ENCODE assay signal across 28 cellular contexts in the genomic region with DNA sequence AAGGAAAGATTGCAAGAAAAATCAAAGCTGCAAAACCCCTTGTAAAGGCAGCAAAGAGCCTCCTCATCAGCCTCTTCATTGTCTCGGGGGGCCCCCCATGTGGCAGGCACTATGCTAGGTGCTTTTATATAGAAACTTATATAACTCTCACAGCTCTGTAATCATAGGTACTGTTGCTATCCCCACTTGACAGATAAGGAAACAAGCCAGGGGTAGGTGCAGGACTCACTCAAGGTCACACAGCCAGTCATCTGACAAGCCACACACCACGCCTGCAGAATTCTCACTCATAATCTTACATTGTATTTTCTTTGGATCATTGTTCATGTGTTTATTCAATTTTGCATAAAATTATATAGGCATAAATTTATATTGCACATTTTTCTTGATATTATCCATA.
DNase-seq lines count a peak whose midpoint lies in the region; ATAC-seq, FAIRE-seq and TF ChIP-seq lines count a peak whose summit lies in the region.
"Had no signal": no experiment of that assay in that cellular context is flagged by ENCODE, and none has a peak within 500 bp of the region (broad histone marks: within the 10 kb centered on the region; RNA-seq: fewer than 3 reads in every experiment).

No MANE protein-coding gene starts in this region.

- DNase-seq in Right ventricle myocardium superior, result no peak
- no peak for DNase-seq in left cardiac atrium
- no peak for DNase-seq in heart right ventricle
- no peak for DNase-seq in right atrium auricular region (ENCODE audit: low spot score)
- DNase-seq in left ventricle myocardium inferior, result no peak
- peak; percentile 9 for DNase-seq in small intestine
- no peak for DNase-seq in dermis blood vessel endothelial cell
- DNase-seq in left colon, result no peak
- DNase-seq: 8988T; ACHN; BE2C; C1 segment of cervical spinal cord; CD4-positive, alpha-beta memory T cell; CD4-positive, CD25-positive, alpha-beta regulatory T cell; CD8-positive, alpha-beta memory T cell; COR-L47; DMS 273 treated with DMSO at 0.1 percent for 48 hours; DMS153; DMS53; DMS79; DND-41; EL; GDM1 had no signal

- ATAC-seq in Right ventricle myocardium superior (ENCODE audit: poor library complexity) (peak; percentile 78), left cardiac atrium (no peak), heart right ventricle (peak in 7 of 8 donors; percentile 26 to 79 (median 71)), left colon (no peak)
- ATAC-seq: GM12878 had no signal

- H3K36me3 ChIP-seq in heart right ventricle (peaks cover 0 to 33% (median 0%) of the 10 kb centered on the region in 9 donors), right atrium auricular region (no peaks in the 10 kb centered on the region), left ventricle myocardium inferior (peaks cover 30% of the 10 kb centered on the region), small intestine (ENCODE audit: control insufficient read depth in 2 of 2, insufficient read depth in 2 of 2, low read length in 2 of 2) (no peaks in the 10 kb centered on the region)
- H3K36me3 ChIP-seq: BE2C, BLaER1 had no signal

- 49 to 65% methylated on average over 2 of the region's 2 CpGs for WGBS in heart right ventricle, 2 donors
- WGBS in small intestine, 3 donors, result 55 to 74% (median 63%) methylated on average over 2 of the region's 2 CpGs

- H3K9me3 ChIP-seq in heart right ventricle, result no peaks in the 10 kb centered on the region
- H3K9me3 ChIP-seq in right atrium auricular region, result no peaks in the 10 kb centered on the region
- no peaks in the 10 kb centered on the region for H3K9me3 ChIP-seq in left ventricle myocardium inferior (replicated peaks)
- H3K9me3 ChIP-seq in small intestine (ENCODE audit: control insufficient read depth, low read depth), result no peaks in the 10 kb centered on the region
- H3K9me3 ChIP-seq: BE2C, BLaER1 had no signal

- intact Hi-C loops in Right ventricle myocardium superior (cut with DNase I) (no loop called here), left cardiac atrium (cut with DNase I) (no loop called here), heart right ventricle (cut with DNase I) (no loop called here), left ventricle myocardium inferior (cut with micrococcal nuclease) (no loop called here), left colon (cut with DNase I, micrococcal nuclease) (no loop called here)

- TF ChIP-seq CTCF in heart right ventricle (IDR thresholded peaks at IDR 0.05) (no peak), right atrium auricular region (IDR thresholded peaks at IDR 0.05) (no peak), left ventricle myocardium inferior (IDR thresholded peaks at IDR 0.05; ENCODE audit: borderline replicate concordance) (no peak)

- no peak for FAIRE-seq in small intestine (lab: Jason Lieb, UNC)
- FAIRE-seq: A204.1, GM12878, GM12892, GM18507 had no signal

- H3K27ac ChIP-seq in heart right ventricle, result peak overlapping the region in 6 of 10 donors; percentile 16 to 56 (median 43)
- no peak overlapping the region for H3K27ac ChIP-seq in right atrium auricular region
- peak overlapping the region; percentile 63 for H3K27ac ChIP-seq in left ventricle myocardium inferior (replicated peaks)
- H3K27ac ChIP-seq in small intestine (ENCODE audit: low read depth in 1 of 2, low read length in 1 of 2), result no peak overlapping the region
- H3K27ac ChIP-seq: BLaER1 had no signal

- H3K27me3 ChIP-seq in heart right ventricle (no peaks in the 10 kb centered on the region), right atrium auricular region (no peaks in the 10 kb centered on the region), left ventricle myocardium inferior (ENCODE audit: low read depth) (no peaks in the 10 kb centered on the region), small intestine (ENCODE audit: control insufficient read depth in 2 of 2, insufficient read depth in 2 of 2, low read length in 2 of 2) (no peaks in the 10 kb centered on the region)
- H3K27me3 ChIP-seq: BE2C, BLaER1 had no signal

- H3K4me3 ChIP-seq in heart right ventricle (no peak overlapping the region), right atrium auricular region (no peak overlapping the region), left ventricle myocardium inferior (no peak overlapping the region), small intestine (ENCODE audit: low read depth in 1 of 2, low read length in 2 of 2) (no peak overlapping the region)
- H3K4me3 ChIP-seq: BLaER1, GM12878 had no signal

- peaks cover 0 to 29% (median 10%) of the 10 kb centered on the region in 9 donors for H3K4me1 ChIP-seq in heart right ventricle
- no peaks in the 10 kb centered on the region for H3K4me1 ChIP-seq in right atrium auricular region
- H3K4me1 ChIP-seq in left ventricle myocardium inferior, result peaks cover 27% of the 10 kb centered on the region
- H3K4me1 ChIP-seq in small intestine (ENCODE audit: control insufficient read depth in 2 of 2, insufficient read depth in 1 of 2, low read depth in 1 of 2, low read length in 1 of 2), result no peaks in the 10 kb centered on the region
- H3K4me1 ChIP-seq: BE2C, BLaER1 had no signal

Comparison
In these comparisons a context has a peak if more than half of its experiments do, and no peak if none do; other contexts are left out.
1. ATAC-seq: peak in Right ventricle myocardium superior (single experiment) and heart right ventricle (7 of 8); none in left cardiac atrium (0 of 2) and left colon (single experiment).
2. H3K27ac ChIP-seq: peak in heart right ventricle (6 of 10) and left ventricle myocardium inferior (single experiment); none in right atrium auricular region (0 of 2) and small intestine (0 of 2).